ENCODE assay signal across 21 cellular contexts in genomic region chr3:53164911-53165310, GRCh38. TPM values are rescaled to one million over a fixed set of nuclear protein-coding genes. Genes with fewer than 3 reads are reported as not detected.
DNase-seq lines count a peak whose midpoint lies in the region; ATAC-seq, FAIRE-seq and TF ChIP-seq lines count a peak whose summit lies in the region.
"Had no signal": no experiment of that assay in that cellular context is flagged by ENCODE, and none has a peak within 500 bp of the region (broad histone marks: within the 10 kb centered on the region; RNA-seq: fewer than 3 reads in every experiment).

No MANE protein-coding gene starts in this region.

- intact Hi-C loops in adrenal gland (cut with DNase I) = loop anchor here in 1 of 2 donors (5.0 kb wide), 2 partner anchors 33 to 43 kb away; partner anchors contain the start of gene RFT1

- no peaks in the 10 kb centered on the region for H3K9me3 Mint-ChIP-seq in activated naive CD4-positive, alpha-beta T cell treated with anti-CD3 and anti-CD28 coated beads, Interleukin-2, amount 50 U/mL, for 72 hours
- H3K9me3 Mint-ChIP-seq: activated CD4-positive, alpha-beta T cell treated with anti-CD3 and anti-CD28 coated beads, Interleukin-2, amount 10 ng/mL, durations not matched to agents 7 days and 5 days; naive thymus-derived CD8-positive, alpha-beta T cell had no signal

- peaks cover 2% of the 10 kb centered on the region for H3K9me1 ChIP-seq in keratinocyte (ENCODE audit: control insufficient read depth, extremely low read depth, insufficient read depth, low read length)

- FAIRE-seq in keratinocyte (lab: Jason Lieb, UNC) = no peak
- FAIRE-seq: GM18507 had no signal

- no peak overlapping the region for H3K9ac ChIP-seq in keratinocyte (ENCODE audit: control insufficient read depth, extremely low read depth, insufficient read depth, low read length)
- H3K9ac ChIP-seq: parathyroid adenoma had no signal

- no peaks in the 10 kb centered on the region for H3K9me3 ChIP-seq in adrenal gland (replicated peaks in 1 of 3)
- no peaks in the 10 kb centered on the region for H3K9me3 ChIP-seq in keratinocyte (ENCODE audit: control insufficient read depth, low read depth, low read length)
- H3K9me3 ChIP-seq: BE2C, gastrocnemius medialis, right lobe of liver, thoracic aorta had no signal

- peaks cover 30% of the 10 kb centered on the region for H3K79me2 ChIP-seq in keratinocyte (ENCODE audit: control insufficient read depth, insufficient read depth, low read length)

- no peak for ATAC-seq in activated naive CD4-positive, alpha-beta T cell treated with anti-CD3 and anti-CD28 coated beads, Interleukin-2, amount 50 U/mL, for 72 hours
- ATAC-seq: gastrocnemius medialis; naive thymus-derived CD8-positive, alpha-beta T cell; right lobe of liver had no signal

- dilution Hi-C loops in keratinocyte (cut with MboI; ENCODE audit: extremely low pct_ligation_motif_present, low sequenced_read_pairs) = no loop called here

- no peak for TF ChIP-seq CTCF in adrenal gland (IDR thresholded peaks at IDR 0.05)
- no peak for TF ChIP-seq CTCF in keratinocyte (optimal IDR thresholded peaks at IDR 0.05 in 1 of 3, IDR thresholded peaks at IDR 0.05 in 1 of 3, conservative IDR thresholded peaks at IDR 0.05 in 1 of 3; ENCODE audit: extremely low read depth in 1 of 3, insufficient read depth in 2 of 3, low read length in 3 of 3)

- peaks cover 9% of the 10 kb centered on the region for H4K20me1 ChIP-seq in keratinocyte (ENCODE audit: control insufficient read depth, extremely low read depth, insufficient read depth, low read length)

- H3K4me3 ChIP-seq in H7 (ENCODE audit: insufficient read depth, low read depth, low read length) = no peak overlapping the region
- H3K4me3 ChIP-seq in adrenal gland = no peak overlapping the region
- no peak overlapping the region for H3K4me3 ChIP-seq in keratinocyte (ENCODE audit: control insufficient read depth in 2 of 3, extremely low read depth in 1 of 3, insufficient read depth in 2 of 3, low read depth in 1 of 3, low read length in 3 of 3)
- H3K4me3 ChIP-seq: gastrocnemius medialis, right lobe of liver, thoracic aorta had no signal

- 52 to 69% (median 59%) methylated on average over 7 to 9 of the region's 9 CpGs for WGBS in adrenal gland, 4 donors

- H3K4me1 ChIP-seq in adrenal gland (replicated peaks in 1 of 2) (peaks cover 48 to 68% of the 10 kb centered on the region in 2 donors), keratinocyte (ENCODE audit: control insufficient read depth, extremely low read depth, insufficient read depth, low read length) (peaks cover 19% of the 10 kb centered on the region)
- H3K4me1 ChIP-seq: BE2C had no signal

- no peak overlapping the region for H2AFZ ChIP-seq in keratinocyte (ENCODE audit: control insufficient read depth, low read length)
- H2AFZ ChIP-seq: parathyroid adenoma had no signal

- H3K36me3 ChIP-seq in H7 (replicated peaks; ENCODE audit: control insufficient read depth, insufficient read depth, low read length) (peaks cover 3% of the 10 kb centered on the region; the same call in 1 of the 2 replicates), adrenal gland (replicated peaks in 1 of 2) (no peaks in the 10 kb centered on the region), keratinocyte (ENCODE audit: control insufficient read depth in 2 of 2, extremely low read depth in 1 of 2, insufficient read depth in 2 of 2, low read length in 2 of 2) (no peaks in the 10 kb centered on the region)
- H3K36me3 ChIP-seq: BE2C, gastrocnemius medialis, right lobe of liver, thoracic aorta had no signal

- H3K4me2 ChIP-seq in keratinocyte (ENCODE audit: control insufficient read depth, extremely low read depth, insufficient read depth, low read depth, low read length) = peak overlapping the region; percentile 2

- H3K27ac Mint-ChIP-seq in activated naive CD4-positive, alpha-beta T cell treated with anti-CD3 and anti-CD28 coated beads, Interleukin-2, amount 50 U/mL, for 72 hours = no peak overlapping the region
- H3K27ac Mint-ChIP-seq: activated CD4-positive, alpha-beta T cell treated with anti-CD3 and anti-CD28 coated beads, Interleukin-2, amount 10 ng/mL, durations not matched to agents 7 days and 5 days had no signal

- peak; percentile 67 for DNase-seq in H7
- DNase-seq in adrenal gland = peak in 1 of 7 donors; percentile 24
- DNase-seq in keratinocyte (ENCODE audit: low read depth, low spot score) = no peak
- DNase-seq in ureter (ENCODE audit: low spot score) = peak; percentile 71
- no peak for DNase-seq in NCI-H510A treated with DMSO at 0.1 percent for 48 hours (lab: John Stamatoyannopoulos, UW)
- no peak for DNase-seq in caudate nucleus (lab: John Stamatoyannopoulos, UW)
- no peak for DNase-seq in activated naive CD4-positive, alpha-beta T cell treated with anti-CD3 and anti-CD28 coated beads, Interleukin-2, amount 50 U/mL, for 72 hours (ENCODE audit: low spot score in 2 of 2)
- DNase-seq: activated CD4-positive, alpha-beta T cell treated with anti-CD3 and anti-CD28 coated beads, Interleukin-2, amount 10 ng/mL, durations not matched to agents 7 days and 5 days; BE2C; EL; gastrocnemius medialis; naive thymus-derived CD8-positive, alpha-beta T cell; NCI-H146; NCI-H748 treated with DMSO at 0.1 percent for 48 hours; OCI-M1; right lobe of liver; SHP77; T-helper 1 cell had no signal

- TF ChIP-seq POLR2A in adrenal gland (IDR thresholded peaks at IDR 0.05) = no peak

- H3K27me3 ChIP-seq in H7 (ENCODE audit: control insufficient read depth, insufficient read depth, low read length) (peaks cover 9% of the 10 kb centered on the region), adrenal gland (no peaks in the 10 kb centered on the region), keratinocyte (ENCODE audit: control insufficient read depth, extremely low read depth, insufficient read depth, low read length) (peaks cover 4% of the 10 kb centered on the region)
- H3K27me3 ChIP-seq: BE2C, gastrocnemius medialis, right lobe of liver had no signal

- H3K27ac ChIP-seq in adrenal gland (peak overlapping the region in 3 of 5 donors; percentile 9 to 29 (median 21)), keratinocyte (ENCODE audit: control insufficient read depth, insufficient read depth, low read length) (no peak overlapping the region), caudate nucleus (ENCODE audit: low read depth, low read length) (no peak overlapping the region)
- H3K27ac ChIP-seq: gastrocnemius medialis, parathyroid adenoma, right lobe of liver, thoracic aorta had no signal

- H3K36me3 Mint-ChIP-seq in activated naive CD4-positive, alpha-beta T cell treated with anti-CD3 and anti-CD28 coated beads, Interleukin-2, amount 50 U/mL, for 72 hours = no peaks in the 10 kb centered on the region
- H3K36me3 Mint-ChIP-seq: naive thymus-derived CD8-positive, alpha-beta T cell had no signal

RNA-seq across cellular contexts. Expression of gene PRKCD, which starts 3.9 kb away (rescaled TPM):
- 2.9 and 3.1 TPM in 2 replicates for total RNA-seq in H7 (2014; rRNA removed; shearing (Covaris generic))
- 100 to 1,000 TPM in 1 of 8 donors, 10 to 100 TPM in 7; 25.8 to 156 (median 53.7) TPM for total RNA-seq in adrenal gland
- 10 to 100 TPM; 34.7 to 78.7 (median 38.2) TPM for polyA plus RNA-seq in adrenal gland
- polyA plus RNA-seq in keratinocyte = 24.7 to 32.1 TPM (median 25.1 TPM) in 3 replicates
- polyA plus RNA-seq in keratinocyte (2011; ENCODE audit: low read depth) = 10.5 TPM
- 20.4 and 25.7 TPM in 2 replicates for polyA plus RNA-seq in keratinocyte (2011; cell fraction: cytosol; rRNA removed)
- 36.3 and 41.7 TPM in 2 replicates for polyA plus RNA-seq in keratinocyte (2011; cell fraction: nucleus; rRNA removed)
- polyA plus RNA-seq in keratinocyte (2012; ENCODE audit: low replicate concordance) = 21.6 and 23.7 TPM in 2 replicates
- polyA minus RNA-seq in keratinocyte = 21.7 to 45.7 TPM (median 30.3 TPM) in 3 replicates
- 18.0 TPM for polyA minus RNA-seq in keratinocyte (2011; cell fraction: cytosol; rRNA and poly(A)+ RNA removed)
- 18.5 and 23.4 TPM in 2 replicates for polyA minus RNA-seq in keratinocyte (2011; cell fraction: nucleus; rRNA and poly(A)+ RNA removed)
- 82.2 TPM for total RNA-seq in ureter
- 10 to 100 TPM in 1 of 2 donors, 1 to 10 TPM in 1; 3.4 to 22.5 TPM for total RNA-seq in activated naive CD4-positive, alpha-beta T cell treated with anti-CD3 and anti-CD28 coated beads, Interleukin-2, amount 50 U/mL, for 72 hours

RNA-seq across cellular contexts. Expression of gene RFT1, which starts 34.7 kb away (rescaled TPM):
- 9.5 and 10.4 TPM in 2 replicates for total RNA-seq in H7 (2014; rRNA removed; shearing (Covaris generic))
- total RNA-seq in adrenal gland (10 to 100 TPM; 12.9 to 34.5 (median 22.9) TPM), ureter (33.3 TPM)
- polyA plus RNA-seq in adrenal gland (10 to 100 TPM in 2 of 3 donors, 1 to 10 TPM in 1; 6.7 to 24.1 (median 13.0) TPM), keratinocyte (25.5 to 34.4 TPM (median 29.6 TPM) in 3 replicates)
- 6.3 TPM for polyA plus RNA-seq in keratinocyte (2011; ENCODE audit: low read depth)
- 10.9 and 14.9 TPM in 2 replicates for polyA plus RNA-seq in keratinocyte (2011; cell fraction: cytosol; rRNA removed)
- 27.1 and 29.6 TPM in 2 replicates for polyA plus RNA-seq in keratinocyte (2011; cell fraction: nucleus; rRNA removed)
- 14.1 and 24.9 TPM in 2 replicates for polyA plus RNA-seq in keratinocyte (2012; ENCODE audit: low replicate concordance)
- 64.9 to 81.4 TPM (median 66.8 TPM) in 3 replicates for polyA minus RNA-seq in keratinocyte
- polyA minus RNA-seq in keratinocyte (2011; cell fraction: cytosol; rRNA and poly(A)+ RNA removed) = 28.0 TPM
- 14.2 and 27.4 TPM in 2 replicates for polyA minus RNA-seq in keratinocyte (2011; cell fraction: nucleus; rRNA and poly(A)+ RNA removed)
- 10 to 100 TPM; 19.5 to 38.3 TPM for total RNA-seq in activated naive CD4-positive, alpha-beta T cell treated with anti-CD3 and anti-CD28 coated beads, Interleukin-2, amount 50 U/mL, for 72 hours

Comparison
In these comparisons a context has a peak if more than half of its experiments do, and no peak if none do; other contexts are left out.
1. DNase-seq: peak in H7 (single experiment) and ureter (single experiment); none in keratinocyte (single experiment), NCI-H510A treated with DMSO at 0.1 percent for 48 hours (single experiment), caudate nucleus (0 of 61) and activated naive CD4-positive, alpha-beta T cell treated with anti-CD3 and anti-CD28 coated beads, Interleukin-2, amount 50 U/mL, for 72 hours (0 of 2).
2. H3K27ac ChIP-seq: peak in adrenal gland (3 of 5); none in keratinocyte (single experiment) and caudate nucleus (single experiment).